Comparison of ENCODE assay signal across 17 cellular contexts in genomic region chr10:13765641-13766341, GRCh38.
A peak's percentile ranks its signal among the peaks of the same experiment; 100 is the strongest.
DNase-seq lines count a peak whose midpoint lies in the region; ATAC-seq, FAIRE-seq and TF ChIP-seq lines count a peak whose summit lies in the region.
"Had no signal": no experiment of that assay in that cellular context is flagged by ENCODE, and none has a peak within 500 bp of the region (broad histone marks: within the 10 kb centered on the region; RNA-seq: fewer than 3 reads in every experiment).

No MANE protein-coding gene starts in this region.

- H3K4me3 ChIP-seq in retinal pigment epithelial cell (ENCODE audit: low read length) = no peak overlapping the region
- H3K4me3 ChIP-seq in MM.1S (ENCODE audit: low read length) = no peak overlapping the region
- H3K4me3 ChIP-seq: BLaER1, vagina had no signal

- FAIRE-seq in islet of Langerhans (lab: Jason Lieb, UNC) = peak; percentile 13

- H2AFZ ChIP-seq in MM.1S (ENCODE audit: low read length) = no peak overlapping the region

- no peaks in the 10 kb centered on the region for H3K9me2 ChIP-seq in MM.1S (replicated peaks; ENCODE audit: insufficient read depth, low read length)

- H3K27ac ChIP-seq in MM.1S (ENCODE audit: low read length) = no peak overlapping the region
- H3K27ac ChIP-seq: BLaER1, vagina had no signal

- no peaks in the 10 kb centered on the region for H3K79me2 ChIP-seq in MM.1S (ENCODE audit: low read length)

- DNase-seq in retinal pigment epithelial cell (ENCODE audit: low read depth) (peak; percentile 76), H4 (ENCODE audit: low spot score) (no peak), MM.1S (no peak)
- DNase-seq: activated CD4-positive, alpha-beta T cell treated with anti-CD3 and anti-CD28 coated beads for 36 hours; activated T-cell treated with anti-CD3 and anti-CD28 coated beads, Interleukin-2, amount 50 U/mL, for 72 hours; aorta; HFFc6; NCI-H1417; NCI-H524; stimulated activated CD4-positive, alpha-beta T cell treated with anti-CD3 and anti-CD28 coated beads, Interleukin-4, amount 100 ng/mL, for 1 hour had no signal

- peak; percentile 57 for ATAC-seq in GM19025 (IDR thresholded peaks at IDR 0.05; ENCODE audit: low read depth, unreplicated experiment)
- peak; percentile 46 for ATAC-seq in HG03196 (IDR thresholded peaks at IDR 0.05; ENCODE audit: unreplicated experiment)
- ATAC-seq in GM21515 (IDR thresholded peaks at IDR 0.05; ENCODE audit: unreplicated experiment) = no peak
- ATAC-seq in GM21526 (IDR thresholded peaks at IDR 0.05; ENCODE audit: low FRiP score, unreplicated experiment) = no peak
- ATAC-seq: activated CD4-positive, alpha-beta T cell treated with anti-CD3 and anti-CD28 coated beads for 36 hours; activated T-cell treated with anti-CD3 and anti-CD28 coated beads, Interleukin-2, amount 50 U/mL, for 72 hours had no signal

- H3K9me3 ChIP-seq in MM.1S (replicated peaks; ENCODE audit: insufficient read depth, low read length) = no peaks in the 10 kb centered on the region
- H3K9me3 ChIP-seq: BLaER1, vagina had no signal

- H3K27me3 ChIP-seq in MM.1S (replicated peaks; ENCODE audit: insufficient read depth, low read length) = no peaks in the 10 kb centered on the region
- H3K27me3 ChIP-seq: BLaER1, vagina had no signal

- H4K20me1 ChIP-seq in MM.1S (ENCODE audit: insufficient read depth, low read length) = no peaks in the 10 kb centered on the region
- H4K20me1 ChIP-seq: BLaER1 had no signal

- no peaks in the 10 kb centered on the region for H3K36me3 ChIP-seq in MM.1S (replicated peaks; ENCODE audit: insufficient read depth, low read length)
- H3K36me3 ChIP-seq: BLaER1, vagina had no signal

- H3K4me1 ChIP-seq in MM.1S (ENCODE audit: low read length) = peaks cover 4% of the 10 kb centered on the region; the same call in 1 of the 2 replicates
- H3K4me1 ChIP-seq: vagina had no signal

- no peak overlapping the region for H3K4me2 ChIP-seq in MM.1S (ENCODE audit: low read depth, low read length)
- H3K4me2 ChIP-seq: BLaER1 had no signal

- no peaks in the 10 kb centered on the region for H3F3A ChIP-seq in MM.1S (ENCODE audit: insufficient read depth, low read length)

- H3K9ac ChIP-seq in MM.1S (ENCODE audit: low read length) = no peak overlapping the region
- H3K9ac ChIP-seq: BLaER1 had no signal

- TF ChIP-seq CTCF in retinal pigment epithelial cell (conservative IDR thresholded peaks at IDR 0.05; ENCODE audit: low read depth, low read length) = no peak
- TF ChIP-seq CTCF in MM.1S (IDR thresholded peaks at IDR 0.05; ENCODE audit: low read length) = no peak

Comparison
In these comparisons a context has a peak if more than half of its experiments do, and no peak if none do; other contexts are left out.
1. ATAC-seq: peak in GM19025 (single experiment) and HG03196 (single experiment); none in GM21515 (single experiment) and GM21526 (single experiment).